ENCODE assay signal across 8 cellular contexts in the genomic region with DNA sequence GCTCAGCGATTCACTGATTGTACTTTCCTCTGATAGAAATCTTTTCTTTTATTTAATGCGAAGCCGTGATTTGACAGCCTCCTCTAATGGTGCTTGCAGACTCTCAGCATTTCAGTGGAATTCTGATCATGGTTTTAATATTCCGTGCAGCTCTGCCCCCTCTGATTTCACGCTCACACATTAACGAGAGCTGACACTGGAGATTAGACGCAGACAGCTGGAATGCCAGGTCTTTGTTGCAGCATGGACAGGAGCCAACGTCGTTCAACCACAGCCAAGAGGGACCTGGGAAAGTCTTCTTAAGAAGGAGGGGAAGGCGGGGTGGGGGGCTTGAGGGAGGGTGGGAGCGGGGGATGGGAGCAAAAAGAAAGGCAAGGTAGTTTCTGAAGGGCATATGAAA.
DNase-seq lines count a peak whose midpoint lies in the region; ATAC-seq and TF ChIP-seq lines count a peak whose summit lies in the region.
"Had no signal": no experiment of that assay in that cellular context is flagged by ENCODE, and none has a peak within 500 bp of the region (broad histone marks: within the 10 kb centered on the region; RNA-seq: fewer than 3 reads in every experiment).

No MANE protein-coding gene starts in this region.

- no peak overlapping the region for H3K4me3 Mint-ChIP-seq in activated T-cell treated with anti-CD3 and anti-CD28 coated beads, Interleukin-2, amount 50 U/mL, for 72 hours
- H3K4me3 Mint-ChIP-seq: activated CD4-positive, alpha-beta memory T cell treated with anti-CD3 and anti-CD28 coated beads for 36 hours had no signal

- TF ChIP-seq EP300 in tibial nerve (IDR thresholded peaks at IDR 0.05): no peak

- H3K9me3 Mint-ChIP-seq in activated T-cell treated with anti-CD3 and anti-CD28 coated beads, Interleukin-2, amount 50 U/mL, for 72 hours: no peaks in the 10 kb centered on the region
- H3K9me3 Mint-ChIP-seq: activated CD4-positive, alpha-beta memory T cell treated with anti-CD3 and anti-CD28 coated beads for 36 hours had no signal

- H3K4me3 ChIP-seq in MG63: no peak overlapping the region
- H3K4me3 ChIP-seq in tibial nerve: peak overlapping the region; percentile 19 to 46 (median 29)

- H3K9me3 ChIP-seq in MG63 (no peaks in the 10 kb centered on the region), tibial nerve (no peaks in the 10 kb centered on the region)

- intact Hi-C loops in posterior vena cava (cut with DNase I): no loop called here

- TF ChIP-seq CTCF in tibial nerve (IDR thresholded peaks at IDR 0.05): no peak

- no peaks in the 10 kb centered on the region for H3K36me3 ChIP-seq in MG63
- no peaks in the 10 kb centered on the region for H3K36me3 ChIP-seq in tibial nerve

- WGBS in tibial nerve, 2 donors: 2 to 4% methylated on average over 11 of the region's 11 CpGs

- no peaks in the 10 kb centered on the region for H3K4me1 Mint-ChIP-seq in activated T-cell treated with anti-CD3 and anti-CD28 coated beads, Interleukin-2, amount 50 U/mL, for 72 hours (ENCODE audit: low read depth)

- H3K4me1 ChIP-seq in tibial nerve: peaks cover 0 to 39% (median 6%) of the 10 kb centered on the region in 4 donors

- H3K27me3 Mint-ChIP-seq in activated T-cell treated with anti-CD3 and anti-CD28 coated beads, Interleukin-2, amount 50 U/mL, for 72 hours (ENCODE audit: low read depth): no peaks in the 10 kb centered on the region

- H3K27ac ChIP-seq in cingulate gyrus (ENCODE audit: low read depth, low read length): peak overlapping the region; percentile 80
- peak overlapping the region; percentile 10 to 78 (median 56) for H3K27ac ChIP-seq in tibial nerve

- no peak overlapping the region for H3K27ac Mint-ChIP-seq in activated T-cell treated with anti-CD3 and anti-CD28 coated beads, Interleukin-2, amount 50 U/mL, for 72 hours
- H3K27ac Mint-ChIP-seq: activated CD4-positive, alpha-beta memory T cell treated with anti-CD3 and anti-CD28 coated beads for 36 hours had no signal

- H3K36me3 Mint-ChIP-seq in activated T-cell treated with anti-CD3 and anti-CD28 coated beads, Interleukin-2, amount 50 U/mL, for 72 hours (ENCODE audit: insufficient read depth in 2 of 2): no peaks in the 10 kb centered on the region
- H3K36me3 Mint-ChIP-seq: activated CD4-positive, alpha-beta memory T cell treated with anti-CD3 and anti-CD28 coated beads for 36 hours had no signal

- TF ChIP-seq POLR2A in tibial nerve (IDR thresholded peaks at IDR 0.05): no peak

- peak; percentile 15 for ATAC-seq in left lobe of liver
- ATAC-seq in activated T-cell treated with anti-CD3 and anti-CD28 coated beads, Interleukin-2, amount 50 U/mL, for 72 hours (replicated peaks in 1 of 2): no peak

- no peaks in the 10 kb centered on the region for H3K27me3 ChIP-seq in MG63
- H3K27me3 ChIP-seq in tibial nerve: no peaks in the 10 kb centered on the region

- peak; percentile 30 for DNase-seq in MG63
- DNase-seq in left lobe of liver (ENCODE audit: low spot score): peak; percentile 50
- peak in 1 of 2 donors; percentile 38 for DNase-seq in tibial nerve (ENCODE audit: low spot score in 2 of 2)
- no peak for DNase-seq in NCI-H128 (lab: John Stamatoyannopoulos, UW; ENCODE audit: unreplicated experiment)
- DNase-seq in activated T-cell treated with anti-CD3 and anti-CD28 coated beads, Interleukin-2, amount 50 U/mL, for 72 hours: no peak
- DNase-seq in posterior vena cava (ENCODE audit: low spot score): no peak
- DNase-seq: activated CD4-positive, alpha-beta memory T cell treated with anti-CD3 and anti-CD28 coated beads for 36 hours had no signal

Comparison
In these comparisons a context has a peak if more than half of its experiments do, and no peak if none do; other contexts are left out.
1. DNase-seq: peak in MG63 (single experiment) and left lobe of liver (single experiment); none in NCI-H128 (single experiment), activated T-cell treated with anti-CD3 and anti-CD28 coated beads, Interleukin-2, amount 50 U/mL, for 72 hours (0 of 2) and posterior vena cava (single experiment).